8 cellular contexts compared by ENCODE assay signal in the genomic region with DNA sequence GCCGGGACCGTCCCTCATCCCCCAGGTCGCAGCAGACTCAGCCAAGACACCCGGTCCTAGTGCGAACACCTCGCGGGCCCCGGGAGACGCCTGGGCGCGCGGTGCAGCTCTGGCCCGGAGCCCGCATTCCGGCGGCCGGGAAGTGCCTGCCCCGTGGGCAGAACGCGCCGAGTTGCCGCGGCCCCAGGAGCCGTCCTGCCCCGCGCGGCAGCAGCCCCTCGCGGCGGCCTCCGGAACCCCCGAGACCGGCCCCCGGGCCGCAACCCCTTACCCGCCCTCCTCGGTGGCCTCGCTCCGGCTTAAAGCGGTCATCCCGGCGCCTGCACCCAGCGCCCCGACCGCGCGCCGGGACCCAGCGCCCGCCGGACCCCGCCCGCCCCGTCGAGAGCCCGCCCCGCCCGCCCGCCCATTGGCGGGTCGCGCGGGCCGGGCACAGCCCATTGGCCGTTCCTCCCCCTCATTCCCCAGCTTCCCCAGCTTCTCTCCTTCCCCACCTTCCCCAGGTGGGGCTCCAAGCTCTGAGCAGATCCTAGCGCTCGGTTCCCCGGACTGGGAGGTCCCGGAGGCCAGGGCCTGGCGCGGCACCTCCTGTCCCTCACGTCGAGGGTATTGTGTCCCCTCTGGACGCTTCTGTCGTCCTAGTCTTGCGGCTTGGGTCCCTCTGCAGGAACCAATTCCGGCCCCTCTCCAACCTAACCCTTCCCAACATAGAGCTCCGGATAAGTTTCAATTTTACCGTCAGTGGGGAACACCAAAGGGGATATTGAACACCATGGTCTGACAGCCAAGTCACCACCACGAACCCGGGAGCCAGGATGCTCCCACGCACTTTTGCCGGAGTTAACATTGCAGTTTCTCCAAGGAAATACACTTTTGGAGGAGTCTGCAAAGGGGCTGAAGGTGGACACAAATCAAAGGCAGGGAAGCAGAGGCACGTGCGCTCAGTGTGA.
DNase-seq lines count a peak whose midpoint lies in the region; ATAC-seq lines count a peak whose summit lies in the region.

TSS of gene GRAMD2A (minus strand) at position 328 of the 950 bp plus-strand sequence.

- no peaks in the 10 kb centered on the region for H3K9me3 ChIP-seq in iPS-20b (ENCODE audit: insufficient read depth, low read depth, low read length)

- DNase-seq in NCI-H2081 (lab: John Stamatoyannopoulos, UW) (peak; percentile 38 to 58), NCI-H2081 treated with DMSO at 0.1 percent for 48 hours (lab: John Stamatoyannopoulos, UW) (no peak), NCI-H510A (lab: John Stamatoyannopoulos, UW) (peak; percentile 61), astrocyte of the hippocampus (ENCODE audit: low read depth, low spot score) (peak; percentile 86), cerebellar cortex (ENCODE audit: low spot score) (no peak)
- DNase-seq in stimulated activated CD4-positive, alpha-beta T cell treated with anti-CD3 and anti-CD28 coated beads, Interleukin-12 subunit alpha, Interleukin-12 subunit beta, amount 100 ng/mL, for 24 hours (ENCODE audit: low read depth in 2 of 2), result peak; percentile 30 to 37

- ATAC-seq in HG02840 (IDR thresholded peaks at IDR 0.05; ENCODE audit: low FRiP score, unreplicated experiment), result no peak

- H3K4me3 ChIP-seq in iPS-20b (ENCODE audit: low read length), result peak within 1 kb of the TSS; percentile 79

- no peaks in the 10 kb centered on the region; the same call in 1 of the 2 replicates for H3K4me1 ChIP-seq in iPS-20b (ENCODE audit: insufficient read depth, low read length)

- peaks cover 44% of the 10 kb centered on the region for H3K36me3 ChIP-seq in iPS-20b (ENCODE audit: insufficient read depth, low read depth, low read length)

- H3K27me3 ChIP-seq in iPS-20b (ENCODE audit: insufficient read depth, low read length), result peaks cover 36% of the 10 kb centered on the region

- peak within 1 kb of the TSS; percentile 41; the same call in 1 of the 2 replicates for H3K9ac ChIP-seq in iPS-20b (ENCODE audit: low read depth, low read length)

- no peak within 1 kb of the TSS for H3K27ac ChIP-seq in iPS-20b (ENCODE audit: low read length)

Comparison
In these comparisons a context has a peak if more than half of its experiments do, and no peak if none do; other contexts are left out.
1. DNase-seq: peak in NCI-H2081 (2 of 2), NCI-H510A (single experiment), astrocyte of the hippocampus (single experiment) and stimulated activated CD4-positive, alpha-beta T cell treated with anti-CD3 and anti-CD28 coated beads, Interleukin-12 subunit alpha, Interleukin-12 subunit beta, amount 100 ng/mL, for 24 hours (2 of 2); none in NCI-H2081 treated with DMSO at 0.1 percent for 48 hours (single experiment) and cerebellar cortex (single experiment).